Comparison of ENCODE assay signal across 2 cellular contexts in the genomic region with DNA sequence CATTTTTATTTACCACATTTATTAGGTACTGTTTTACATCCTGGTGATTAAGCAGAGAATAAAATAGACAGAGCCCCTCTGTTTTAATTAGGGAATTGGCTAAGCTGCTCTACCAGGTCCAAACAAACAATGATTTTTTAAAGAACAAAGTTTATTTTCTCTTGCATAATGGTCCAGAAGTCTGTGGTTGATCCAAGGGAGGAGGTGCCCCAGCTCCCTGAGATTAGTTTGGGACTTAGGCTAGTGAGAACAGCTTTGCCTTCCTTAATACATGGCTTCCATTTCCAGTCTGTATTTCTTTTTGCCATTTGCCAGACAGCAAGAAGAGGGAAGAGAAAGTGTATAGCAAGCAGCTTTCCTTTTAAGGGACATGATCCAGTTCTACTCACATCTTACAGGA.
TF ChIP-seq lines count a peak whose summit lies in the region.

No MANE protein-coding gene starts in this region.

TF ChIP-seq in SK-N-SH, 30 proteins besides CTCF, POLR2A, EP300 and RAD21:
- no peak for TF ChIP-seq POLR2AphosphoS5 (IDR thresholded peaks at IDR 0.05; ENCODE audit: low read depth, low read length)

TF ChIP-seq in SK-N-SH treated with all-trans-retinoic acid at 6 μM for 48 hours, 23 proteins besides CTCF, POLR2A, EP300 and RAD21:
- TF ChIP-seq PPARA (CRISPR knock-in tag; IDR thresholded peaks at IDR 0.05; ENCODE audit: borderline replicate concordance) (no peak), RARB (CRISPR knock-in tag; IDR thresholded peaks at IDR 0.05) (no peak), ZNF70 (CRISPR knock-in tag; IDR thresholded peaks at IDR 0.05) (no peak), SNAI2 (CRISPR knock-in tag; IDR thresholded peaks at IDR 0.05) (no peak), ZFP3 (CRISPR knock-in tag; IDR thresholded peaks at IDR 0.05) (no peak), BACH2 (CRISPR knock-in tag; IDR thresholded peaks at IDR 0.05; ENCODE audit: borderline replicate concordance) (no peak), GLIS3 (CRISPR knock-in tag; IDR thresholded peaks at IDR 0.05) (no peak), ARNTL (CRISPR knock-in tag; IDR thresholded peaks at IDR 0.05; ENCODE audit: borderline replicate concordance, low read depth) (no peak), ZNF565 (CRISPR knock-in tag; conservative IDR thresholded peaks at IDR 0.05; ENCODE audit: low read depth) (no peak), ZFP30 (CRISPR knock-in tag; IDR thresholded peaks at IDR 0.05) (no peak), ZC3H10 (CRISPR knock-in tag; IDR thresholded peaks at IDR 0.05) (no peak), CSDC2 (CRISPR knock-in tag; IDR thresholded peaks at IDR 0.05) (no peak), OSR1 (CRISPR knock-in tag; IDR thresholded peaks at IDR 0.05) (no peak), ZNF8 (CRISPR knock-in tag; IDR thresholded peaks at IDR 0.05) (no peak), ISL1 (CRISPR knock-in tag; IDR thresholded peaks at IDR 0.05) (no peak)
- TF ChIP-seq, protein P1, sequence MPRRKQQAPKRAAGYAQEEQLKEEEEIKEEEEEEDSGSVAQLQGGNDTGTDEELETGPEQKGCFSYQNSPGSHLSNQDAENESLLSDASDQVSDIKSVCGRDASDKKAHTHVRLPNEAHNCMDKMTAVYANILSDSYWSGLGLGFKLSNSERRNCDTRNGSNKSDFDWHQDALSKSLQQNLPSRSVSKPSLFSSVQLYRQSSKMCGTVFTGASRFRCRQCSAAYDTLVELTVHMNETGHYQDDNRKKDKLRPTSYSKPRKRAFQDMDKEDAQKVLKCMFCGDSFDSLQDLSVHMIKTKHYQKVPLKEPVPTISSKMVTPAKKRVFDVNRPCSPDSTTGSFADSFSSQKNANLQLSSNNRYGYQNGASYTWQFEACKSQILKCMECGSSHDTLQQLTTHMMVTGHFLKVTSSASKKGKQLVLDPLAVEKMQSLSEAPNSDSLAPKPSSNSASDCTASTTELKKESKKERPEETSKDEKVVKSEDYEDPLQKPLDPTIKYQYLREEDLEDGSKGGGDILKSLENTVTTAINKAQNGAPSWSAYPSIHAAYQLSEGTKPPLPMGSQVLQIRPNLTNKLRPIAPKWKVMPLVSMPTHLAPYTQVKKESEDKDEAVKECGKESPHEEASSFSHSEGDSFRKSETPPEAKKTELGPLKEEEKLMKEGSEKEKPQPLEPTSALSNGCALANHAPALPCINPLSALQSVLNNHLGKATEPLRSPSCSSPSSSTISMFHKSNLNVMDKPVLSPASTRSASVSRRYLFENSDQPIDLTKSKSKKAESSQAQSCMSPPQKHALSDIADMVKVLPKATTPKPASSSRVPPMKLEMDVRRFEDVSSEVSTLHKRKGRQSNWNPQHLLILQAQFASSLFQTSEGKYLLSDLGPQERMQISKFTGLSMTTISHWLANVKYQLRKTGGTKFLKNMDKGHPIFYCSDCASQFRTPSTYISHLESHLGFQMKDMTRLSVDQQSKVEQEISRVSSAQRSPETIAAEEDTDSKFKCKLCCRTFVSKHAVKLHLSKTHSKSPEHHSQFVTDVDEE (CRISPR knock-in tag; IDR thresholded peaks at IDR 0.05): no peak
- TF ChIP-seq, protein P2, sequence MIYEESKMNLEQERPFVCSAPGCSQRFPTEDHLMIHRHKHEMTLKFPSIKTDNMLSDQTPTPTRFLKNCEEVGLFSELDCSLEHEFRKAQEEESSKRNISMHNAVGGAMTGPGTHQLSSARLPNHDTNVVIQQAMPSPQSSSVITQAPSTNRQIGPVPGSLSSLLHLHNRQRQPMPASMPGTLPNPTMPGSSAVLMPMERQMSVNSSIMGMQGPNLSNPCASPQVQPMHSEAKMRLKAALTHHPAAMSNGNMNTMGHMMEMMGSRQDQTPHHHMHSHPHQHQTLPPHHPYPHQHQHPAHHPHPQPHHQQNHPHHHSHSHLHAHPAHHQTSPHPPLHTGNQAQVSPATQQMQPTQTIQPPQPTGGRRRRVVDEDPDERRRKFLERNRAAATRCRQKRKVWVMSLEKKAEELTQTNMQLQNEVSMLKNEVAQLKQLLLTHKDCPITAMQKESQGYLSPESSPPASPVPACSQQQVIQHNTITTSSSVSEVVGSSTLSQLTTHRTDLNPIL (CRISPR knock-in tag; IDR thresholded peaks at IDR 0.05; ENCODE audit: low read depth): no peak
- TF ChIP-seq, protein P3, sequence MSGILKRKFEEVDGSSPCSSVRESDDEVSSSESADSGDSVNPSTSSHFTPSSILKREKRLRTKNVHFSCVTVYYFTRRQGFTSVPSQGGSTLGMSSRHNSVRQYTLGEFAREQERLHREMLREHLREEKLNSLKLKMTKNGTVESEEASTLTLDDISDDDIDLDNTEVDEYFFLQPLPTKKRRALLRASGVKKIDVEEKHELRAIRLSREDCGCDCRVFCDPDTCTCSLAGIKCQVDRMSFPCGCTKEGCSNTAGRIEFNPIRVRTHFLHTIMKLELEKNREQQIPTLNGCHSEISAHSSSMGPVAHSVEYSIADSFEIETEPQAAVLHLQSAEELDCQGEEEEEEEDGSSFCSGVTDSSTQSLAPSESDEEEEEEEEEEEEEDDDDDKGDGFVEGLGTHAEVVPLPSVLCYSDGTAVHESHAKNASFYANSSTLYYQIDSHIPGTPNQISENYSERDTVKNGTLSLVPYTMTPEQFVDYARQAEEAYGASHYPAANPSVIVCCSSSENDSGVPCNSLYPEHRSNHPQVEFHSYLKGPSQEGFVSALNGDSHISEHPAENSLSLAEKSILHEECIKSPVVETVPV (CRISPR knock-in tag; IDR thresholded peaks at IDR 0.05): no peak
- TF ChIP-seq, protein P4, sequence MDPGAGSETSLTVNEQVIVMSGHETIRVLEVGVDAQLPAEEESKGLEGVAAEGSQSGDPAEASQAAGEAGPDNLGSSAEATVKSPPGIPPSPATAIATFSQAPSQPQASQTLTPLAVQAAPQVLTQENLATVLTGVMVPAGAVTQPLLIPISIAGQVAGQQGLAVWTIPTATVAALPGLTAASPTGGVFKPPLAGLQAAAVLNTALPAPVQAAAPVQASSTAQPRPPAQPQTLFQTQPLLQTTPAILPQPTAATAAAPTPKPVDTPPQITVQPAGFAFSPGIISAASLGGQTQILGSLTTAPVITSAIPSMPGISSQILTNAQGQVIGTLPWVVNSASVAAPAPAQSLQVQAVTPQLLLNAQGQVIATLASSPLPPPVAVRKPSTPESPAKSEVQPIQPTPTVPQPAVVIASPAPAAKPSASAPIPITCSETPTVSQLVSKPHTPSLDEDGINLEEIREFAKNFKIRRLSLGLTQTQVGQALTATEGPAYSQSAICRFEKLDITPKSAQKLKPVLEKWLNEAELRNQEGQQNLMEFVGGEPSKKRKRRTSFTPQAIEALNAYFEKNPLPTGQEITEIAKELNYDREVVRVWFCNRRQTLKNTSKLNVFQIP (CRISPR knock-in tag; IDR thresholded peaks at IDR 0.05; ENCODE audit: borderline replicate concordance, low read depth): no peak
- TF ChIP-seq, protein P5, sequence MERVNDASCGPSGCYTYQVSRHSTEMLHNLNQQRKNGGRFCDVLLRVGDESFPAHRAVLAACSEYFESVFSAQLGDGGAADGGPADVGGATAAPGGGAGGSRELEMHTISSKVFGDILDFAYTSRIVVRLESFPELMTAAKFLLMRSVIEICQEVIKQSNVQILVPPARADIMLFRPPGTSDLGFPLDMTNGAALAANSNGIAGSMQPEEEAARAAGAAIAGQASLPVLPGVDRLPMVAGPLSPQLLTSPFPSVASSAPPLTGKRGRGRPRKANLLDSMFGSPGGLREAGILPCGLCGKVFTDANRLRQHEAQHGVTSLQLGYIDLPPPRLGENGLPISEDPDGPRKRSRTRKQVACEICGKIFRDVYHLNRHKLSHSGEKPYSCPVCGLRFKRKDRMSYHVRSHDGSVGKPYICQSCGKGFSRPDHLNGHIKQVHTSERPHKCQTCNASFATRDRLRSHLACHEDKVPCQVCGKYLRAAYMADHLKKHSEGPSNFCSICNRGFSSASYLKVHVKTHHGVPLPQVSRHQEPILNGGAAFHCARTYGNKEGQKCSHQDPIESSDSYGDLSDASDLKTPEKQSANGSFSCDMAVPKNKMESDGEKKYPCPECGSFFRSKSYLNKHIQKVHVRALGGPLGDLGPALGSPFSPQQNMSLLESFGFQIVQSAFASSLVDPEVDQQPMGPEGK (CRISPR knock-in tag; IDR thresholded peaks at IDR 0.05; ENCODE audit: borderline replicate concordance): no peak
